8 cellular contexts compared by ENCODE assay signal in the genomic region with DNA sequence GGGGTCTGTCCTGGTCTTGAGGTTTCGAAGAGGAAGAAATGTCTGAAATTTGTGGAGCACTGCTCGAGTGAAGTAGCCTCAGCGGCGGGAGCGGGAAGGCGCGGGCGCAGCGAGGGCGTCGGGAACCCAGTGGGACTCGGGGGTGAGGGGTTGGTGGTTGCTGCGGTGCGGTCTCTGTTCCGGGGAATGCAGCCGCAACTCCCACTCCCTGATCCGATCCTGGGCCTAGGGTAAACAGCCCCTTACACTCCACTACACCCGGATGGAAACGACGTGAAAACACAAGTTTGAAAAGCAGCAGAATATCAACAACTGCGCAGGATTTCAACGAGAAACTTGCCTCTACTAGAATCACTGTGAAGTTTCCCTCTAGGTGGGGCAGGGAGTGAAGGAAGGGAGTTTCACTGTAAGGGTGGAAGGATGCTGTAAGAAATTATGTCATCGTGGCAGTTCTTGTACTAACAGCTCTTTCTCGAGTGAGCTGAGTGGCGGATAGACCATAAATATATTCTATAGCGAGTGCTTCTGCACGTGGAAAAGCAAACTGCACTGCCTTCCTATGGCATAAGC. TPM values are rescaled to one million over a fixed set of nuclear protein-coding genes. Genes with fewer than 3 reads are reported as not detected.
DNase-seq lines count a peak whose midpoint lies in the region; ATAC-seq, FAIRE-seq and TF ChIP-seq lines count a peak whose summit lies in the region.

No MANE protein-coding gene starts in this region.

- POLR2A ChIA-PET in A549 (lab: Yijun Ruan, JAX): interaction anchor here (0.6 kb wide), 1 partner anchor 200 kb away, joined by 11 read pairs; no protein-coding TSS in a partner anchor

- H3K36me3 ChIP-seq in left lung: no peaks in the 10 kb centered on the region

- H3K4me3 Mint-ChIP-seq in H9 (no peak overlapping the region), chondrocyte (ENCODE audit: unreplicated experiment) (no peak overlapping the region)

- no peak overlapping the region for H2BK20ac ChIP-seq in H9 (ENCODE audit: low read depth, low read length, poor library complexity, severe bottlenecking)

- DNase-seq in A549 (ENCODE audit: low read depth in 1 of 2, low spot score in 1 of 2) (peak in 1 of 2 experiments; percentile 17), H9 (no peak), SW480 (ENCODE audit: low spot score) (peak; percentile 40), chondrocyte (ENCODE audit: low spot score) (peak; percentile 79), left lung (peak in 1 of 2 donors; percentile 76), NCI-H2107 (lab: John Stamatoyannopoulos, UW) (no peak)
- peak; percentile 16 for DNase-seq in stimulated activated CD8-positive, alpha-beta memory T cell treated with anti-CD3 and anti-CD28 coated beads, Interleukin-12 subunit alpha, Interleukin-12 subunit beta, amount 100 ng/mL, for 4 hours (ENCODE audit: low read depth)

- H3K27me3 ChIP-seq in H9 (ENCODE audit: insufficient read depth, low read length) (no peaks in the 10 kb centered on the region), left lung (peaks cover 0 to 61% of the 10 kb centered on the region in 2 donors)

- no peaks in the 10 kb centered on the region for H3K36me3 Mint-ChIP-seq in H9 (ENCODE audit: insufficient read depth in 1 of 3, low read depth in 3 of 3)
- H3K36me3 Mint-ChIP-seq in chondrocyte (ENCODE audit: low read depth): no peaks in the 10 kb centered on the region

- intact Hi-C loops in left lung (cut with DNase I): no loop called here

- H3K79me1 ChIP-seq in H9 (ENCODE audit: insufficient read depth, low read depth, low read length, poor library complexity, severe bottlenecking): no peaks in the 10 kb centered on the region

- no peaks in the 10 kb centered on the region for H3K9me3 Mint-ChIP-seq in H9
- no peaks in the 10 kb centered on the region for H3K9me3 Mint-ChIP-seq in chondrocyte (ENCODE audit: low read depth)

- no peak overlapping the region for H4K5ac ChIP-seq in H9 (ENCODE audit: insufficient read length, low read depth, low read length)

- peaks cover 13 to 15% of the 10 kb centered on the region in 2 experiments for H3K4me1 Mint-ChIP-seq in H9
- peaks cover 11% of the 10 kb centered on the region for H3K4me1 Mint-ChIP-seq in chondrocyte (ENCODE audit: low read depth)

- peak overlapping the region; percentile 79 for H3K4me2 ChIP-seq in A549
- peak overlapping the region; percentile 67 for H3K4me2 ChIP-seq in H9 (ENCODE audit: insufficient read depth, insufficient read length, low read length)

- H2BK12ac ChIP-seq in H9 (ENCODE audit: insufficient read length, low read depth, low read length): no peak overlapping the region

- 19% methylated on average over 6 of the region's 27 CpGs for WGBS in A549 (ENCODE audit: missing lambda C conversion rate)
- no CpG with 5 or more reads among the region's 27 CpGs for WGBS in H9 (ENCODE audit: extremely low coverage, insufficient read length, low lambda C conversion rate)

- peak overlapping the region; percentile 56 for H3K9ac ChIP-seq in H9 (ENCODE audit: extremely low read depth, insufficient read length, low read length)

- H3K27ac Mint-ChIP-seq in H9: no peak overlapping the region
- no peak overlapping the region for H3K27ac Mint-ChIP-seq in chondrocyte (ENCODE audit: unreplicated experiment)

- no peak overlapping the region for H2BK120ac ChIP-seq in H9 (ENCODE audit: low read depth, low read length, poor library complexity, severe bottlenecking)

- H3K9me3 ChIP-seq in A549 (no peaks in the 10 kb centered on the region), H9 (ENCODE audit: control insufficient read depth, low read depth, low read length) (no peaks in the 10 kb centered on the region), left lung (no peaks in the 10 kb centered on the region)

- H3K56ac ChIP-seq in H9 (ENCODE audit: insufficient read length, low read depth, low read length): no peak overlapping the region

- H3K4me1 ChIP-seq in A549 (peaks cover 6% of the 10 kb centered on the region; the same call in 1 of the 3 replicates), H9 (ENCODE audit: insufficient read depth, low read length) (peaks cover 2% of the 10 kb centered on the region; the same call in 1 of the 2 replicates), left lung (peaks cover 0 to 30% of the 10 kb centered on the region in 2 donors)

- no peak overlapping the region for H4K8ac ChIP-seq in H9 (replicated peaks; ENCODE audit: insufficient read length, low read depth, low read length)

- H2AFZ ChIP-seq in H9 (ENCODE audit: low read length): peak overlapping the region; percentile 14

- H3K79me2 ChIP-seq in H9 (ENCODE audit: insufficient read depth, low read length): peaks cover 1% of the 10 kb centered on the region; the same call in 1 of the 2 replicates

- no peak overlapping the region for H4K91ac ChIP-seq in H9 (ENCODE audit: insufficient read length, low read depth, low read length)

- TF ChIP-seq EP300 in A549 (IDR thresholded peaks at IDR 0.05): no peak

- CTCF ChIA-PET in A549 (lab: Yijun Ruan, JAX): interaction anchor here (1.5 kb wide), 1 partner anchor 151 kb away, joined by 6 read pairs; no protein-coding TSS in a partner anchor

- H3K27ac ChIP-seq in A549 (peak overlapping the region; percentile 94 to 98), H9 (ENCODE audit: insufficient read length, low read depth, low read length) (no peak overlapping the region), left lung (peak overlapping the region; percentile 83 to 94)

- H3K23ac ChIP-seq in H9 (ENCODE audit: insufficient read length, low read depth, low read length): no peak overlapping the region

- peak overlapping the region; percentile 52 for H3K18ac ChIP-seq in H9 (ENCODE audit: insufficient read length, low read depth, low read length)

- no peak overlapping the region for H3K4ac ChIP-seq in H9 (ENCODE audit: low read depth, low read length)

- peak overlapping the region; percentile 91 for H3K4me3 ChIP-seq in A549
- peak overlapping the region; percentile 73 to 82 for H3K4me3 ChIP-seq in left lung

- no peak for FAIRE-seq in A549 (lab: Jason Lieb, UNC)

- no peaks in the 10 kb centered on the region for H4K20me1 ChIP-seq in H9 (ENCODE audit: control insufficient read depth, insufficient read depth, insufficient read length)

- H2BK15ac ChIP-seq in H9 (ENCODE audit: low read depth, low read length): no peak overlapping the region

- no peak overlapping the region for H2AK5ac ChIP-seq in H9 (ENCODE audit: insufficient read length, low read length)

- no peak for TF ChIP-seq RAD21 in A549 (conservative IDR thresholded peaks at IDR 0.05 in 1 of 2, IDR thresholded peaks at IDR 0.05 in 1 of 2)

- H3K27me3 Mint-ChIP-seq in H9 (ENCODE audit: low read depth) (peaks cover 9% of the 10 kb centered on the region), chondrocyte (ENCODE audit: low read depth) (no peaks in the 10 kb centered on the region)

- no peak overlapping the region for H3T11ph ChIP-seq in H9 (ENCODE audit: low read length)

- ATAC-seq in A549 (peak in 1 of 2 experiments; percentile 20; a peak in 3 of 6 replicates), left lung (no peak), HG02588 (IDR thresholded peaks at IDR 0.05; ENCODE audit: unreplicated experiment) (no peak)

- no peak for TF ChIP-seq POLR2A in A549 (IDR thresholded peaks at IDR 0.05; ENCODE audit: low read length)

- H3K14ac ChIP-seq in H9 (ENCODE audit: insufficient read depth, low read length): peak overlapping the region; percentile 30; the same call in 1 of the 2 replicates

- no peak overlapping the region for H2BK5ac ChIP-seq in H9 (ENCODE audit: insufficient read length, low read length)

- peaks cover 16% of the 10 kb centered on the region for H3K23me2 ChIP-seq in H9 (ENCODE audit: insufficient read length, low read depth, low read length, poor library complexity, severe bottlenecking)

- no peak for TF ChIP-seq CTCF in A549 (IDR thresholded peaks at IDR 0.05)
- no peak for TF ChIP-seq CTCF in H9 (conservative IDR thresholded peaks at IDR 0.05)
- TF ChIP-seq CTCF in chondrocyte (IDR thresholded peaks at IDR 0.05): peak; percentile 65
- TF ChIP-seq CTCF in left lung (IDR thresholded peaks at IDR 0.05): no peak

TF ChIP-seq in A549, 52 proteins besides CTCF, POLR2A, EP300 and RAD21:
- TF ChIP-seq ZNF302 (CRISPR knock-in tag; IDR thresholded peaks at IDR 0.05): no peak
- no peak for TF ChIP-seq NFE2L2 (conservative IDR thresholded peaks at IDR 0.05; ENCODE audit: low read length)
- no peak for TF ChIP-seq PHF8 (IDR thresholded peaks at IDR 0.05; ENCODE audit: borderline replicate concordance, low read depth)
- no peak for TF ChIP-seq KDM1A (IDR thresholded peaks at IDR 0.05; ENCODE audit: low read depth)
- TF ChIP-seq ZC3H11A (IDR thresholded peaks at IDR 0.05): no peak
- TF ChIP-seq, protein P1, sequence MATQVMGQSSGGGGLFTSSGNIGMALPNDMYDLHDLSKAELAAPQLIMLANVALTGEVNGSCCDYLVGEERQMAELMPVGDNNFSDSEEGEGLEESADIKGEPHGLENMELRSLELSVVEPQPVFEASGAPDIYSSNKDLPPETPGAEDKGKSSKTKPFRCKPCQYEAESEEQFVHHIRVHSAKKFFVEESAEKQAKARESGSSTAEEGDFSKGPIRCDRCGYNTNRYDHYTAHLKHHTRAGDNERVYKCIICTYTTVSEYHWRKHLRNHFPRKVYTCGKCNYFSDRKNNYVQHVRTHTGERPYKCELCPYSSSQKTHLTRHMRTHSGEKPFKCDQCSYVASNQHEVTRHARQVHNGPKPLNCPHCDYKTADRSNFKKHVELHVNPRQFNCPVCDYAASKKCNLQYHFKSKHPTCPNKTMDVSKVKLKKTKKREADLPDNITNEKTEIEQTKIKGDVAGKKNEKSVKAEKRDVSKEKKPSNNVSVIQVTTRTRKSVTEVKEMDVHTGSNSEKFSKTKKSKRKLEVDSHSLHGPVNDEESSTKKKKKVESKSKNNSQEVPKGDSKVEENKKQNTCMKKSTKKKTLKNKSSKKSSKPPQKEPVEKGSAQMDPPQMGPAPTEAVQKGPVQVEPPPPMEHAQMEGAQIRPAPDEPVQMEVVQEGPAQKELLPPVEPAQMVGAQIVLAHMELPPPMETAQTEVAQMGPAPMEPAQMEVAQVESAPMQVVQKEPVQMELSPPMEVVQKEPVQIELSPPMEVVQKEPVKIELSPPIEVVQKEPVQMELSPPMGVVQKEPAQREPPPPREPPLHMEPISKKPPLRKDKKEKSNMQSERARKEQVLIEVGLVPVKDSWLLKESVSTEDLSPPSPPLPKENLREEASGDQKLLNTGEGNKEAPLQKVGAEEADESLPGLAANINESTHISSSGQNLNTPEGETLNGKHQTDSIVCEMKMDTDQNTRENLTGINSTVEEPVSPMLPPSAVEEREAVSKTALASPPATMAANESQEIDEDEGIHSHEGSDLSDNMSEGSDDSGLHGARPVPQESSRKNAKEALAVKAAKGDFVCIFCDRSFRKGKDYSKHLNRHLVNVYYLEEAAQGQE (IDR thresholded peaks at IDR 0.05): no peak

RNA-seq across cellular contexts. Expression of gene KLF12, which starts 2.0 kb away (rescaled TPM):
- polyA plus RNA-seq in A549 (2011; rRNA removed): 6.0 and 7.0 TPM in 2 replicates
- 0.83 and 1.4 TPM in 2 replicates for polyA plus RNA-seq in A549 (2012; cell fraction: cytosol; rRNA removed)
- polyA plus RNA-seq in A549 (2012; cell fraction: nucleus; rRNA removed): 0.83 and 1.3 TPM in 2 replicates
- polyA plus RNA-seq in A549 (2017; fragmentation: RNase III; extraction: RNeasy Plus Mini Kit Qiagen cat#74134 plus additional on column Dnase treatment): 1.4 to 1.6 TPM (median 1.6 TPM) in 3 replicates
- 29.6 and 55.1 TPM in 2 replicates for polyA minus RNA-seq in A549 (2011; rRNA and poly(A)+ RNA removed)
- 9.7 and 10.8 TPM in 2 replicates for total RNA-seq in H9 (2021)
- 25.2 to 29.0 TPM (median 28.4 TPM) in 3 replicates for total RNA-seq in chondrocyte
- 10 to 100 TPM in 1 of 2 donors, 1 to 10 TPM in 1; 7.8 to 12.2 TPM for total RNA-seq in left lung

Comparison
In these comparisons a context has a peak if more than half of its experiments do, and no peak if none do; other contexts are left out.
1. DNase-seq: peak in SW480 (single experiment), chondrocyte (single experiment) and stimulated activated CD8-positive, alpha-beta memory T cell treated with anti-CD3 and anti-CD28 coated beads, Interleukin-12 subunit alpha, Interleukin-12 subunit beta, amount 100 ng/mL, for 4 hours (single experiment); none in H9 (single experiment) and NCI-H2107 (single experiment).